8 cellular contexts compared by ENCODE assay signal in genomic region chr1:159161001-159161718, GRCh38. TPM values are rescaled to one million over a fixed set of nuclear protein-coding genes. Genes with fewer than 3 reads are reported as not detected.
A peak's percentile ranks its signal among the peaks of the same experiment; 100 is the strongest.
DNase-seq lines count a peak whose midpoint lies in the region; ATAC-seq and TF ChIP-seq lines count a peak whose summit lies in the region.

No MANE protein-coding gene starts in this region.

- peak overlapping the region in 1 of 2 donors; percentile 42 for H3K27ac ChIP-seq in ascending aorta
- H3K27ac ChIP-seq in hepatocyte, result peak overlapping the region; percentile 32

- H3K4me1 ChIP-seq in ascending aorta (peaks cover 0 to 3% of the 10 kb centered on the region in 2 donors), hepatocyte (ENCODE audit: insufficient read depth) (no peaks in the 10 kb centered on the region), skeletal muscle satellite cell (ENCODE audit: control insufficient read depth, insufficient read depth, low read length) (peaks cover 9% of the 10 kb centered on the region)

- no peaks in the 10 kb centered on the region for H3K36me3 Mint-ChIP-seq in T-helper 2 cell treated with Interferon-gamma antibody and Interleukin-4, amounts not matched to agents 5 μg/mL and 100 μg/mL, for 36 hours (ENCODE audit: low read depth)

- no peaks in the 10 kb centered on the region for H4K20me1 ChIP-seq in hepatocyte (ENCODE audit: insufficient read depth, poor library complexity, severe bottlenecking)

- H2AFZ ChIP-seq in hepatocyte, result no peak overlapping the region

- no peak overlapping the region for H3K27ac Mint-ChIP-seq in T-helper 2 cell treated with Interferon-gamma antibody and Interleukin-4, amounts not matched to agents 5 μg/mL and 100 μg/mL, for 36 hours

- H3K27me3 ChIP-seq in ascending aorta (no peaks in the 10 kb centered on the region), hepatocyte (peaks cover 4% of the 10 kb centered on the region), skeletal muscle satellite cell (ENCODE audit: control insufficient read depth, insufficient read depth, low read length) (peaks cover 35% of the 10 kb centered on the region)

- no peaks in the 10 kb centered on the region for H3K4me1 Mint-ChIP-seq in T-helper 2 cell treated with Interferon-gamma antibody and Interleukin-4, amounts not matched to agents 5 μg/mL and 100 μg/mL, for 36 hours (ENCODE audit: low read depth)

- H3K9me3 ChIP-seq in ascending aorta (no peaks in the 10 kb centered on the region), hepatocyte (ENCODE audit: low read depth) (no peaks in the 10 kb centered on the region), skeletal muscle satellite cell (replicated peaks; ENCODE audit: low read length) (no peaks in the 10 kb centered on the region)

- no peaks in the 10 kb centered on the region for H3K9me2 ChIP-seq in hepatocyte (replicated peaks; ENCODE audit: insufficient read depth)

- H3K9me3 Mint-ChIP-seq in T-helper 2 cell treated with Interferon-gamma antibody and Interleukin-4, amounts not matched to agents 5 μg/mL and 100 μg/mL, for 36 hours, result no peaks in the 10 kb centered on the region

- H3K79me2 ChIP-seq in hepatocyte, result no peaks in the 10 kb centered on the region

- TF ChIP-seq CTCF in ascending aorta (IDR thresholded peaks at IDR 0.05), result peak; percentile 88 to 92 (median 90)
- TF ChIP-seq CTCF in hepatocyte (IDR thresholded peaks at IDR 0.05; ENCODE audit: poor library complexity), result peak; percentile 99

- DNase-seq in Right ventricle myocardium inferior (ENCODE audit: missing footprints), result peak; percentile 69
- DNase-seq in cardiac septum (ENCODE audit: low spot score), result no peak
- peak; percentile 43 for DNase-seq in NCI-H1694 (lab: John Stamatoyannopoulos, UW)
- peak; percentile 44 for DNase-seq in T-helper 2 cell treated with Interferon-gamma antibody and Interleukin-4, amounts not matched to agents 5 μg/mL and 100 μg/mL, for 36 hours (ENCODE audit: low spot score)
- DNase-seq in ascending aorta (ENCODE audit: low spot score in 2 of 2), result peak in 1 of 2 donors; percentile 76
- peak; percentile 89 for DNase-seq in hepatocyte (ENCODE audit: low spot score)

- peak; percentile 99 for ATAC-seq in Right ventricle myocardium inferior
- peak; percentile 93 for ATAC-seq in HG02840 (IDR thresholded peaks at IDR 0.05; ENCODE audit: low FRiP score, unreplicated experiment)

- no peak overlapping the region for H3K4me3 Mint-ChIP-seq in T-helper 2 cell treated with Interferon-gamma antibody and Interleukin-4, amounts not matched to agents 5 μg/mL and 100 μg/mL, for 36 hours

- no peak overlapping the region for H3K4me3 ChIP-seq in ascending aorta
- no peak overlapping the region for H3K4me3 ChIP-seq in hepatocyte
- H3K4me3 ChIP-seq in skeletal muscle satellite cell (ENCODE audit: low read length), result peak overlapping the region; percentile 46

- H3K27me3 Mint-ChIP-seq in T-helper 2 cell treated with Interferon-gamma antibody and Interleukin-4, amounts not matched to agents 5 μg/mL and 100 μg/mL, for 36 hours (ENCODE audit: low read depth), result peaks cover 12% of the 10 kb centered on the region

- H3K36me3 ChIP-seq in ascending aorta (no peaks in the 10 kb centered on the region), hepatocyte (replicated peaks; ENCODE audit: insufficient read depth, low read depth) (no peaks in the 10 kb centered on the region), skeletal muscle satellite cell (ENCODE audit: insufficient read depth, low read length) (no peaks in the 10 kb centered on the region)

- intact Hi-C loops in Right ventricle myocardium inferior (cut with DNase I), result loop anchor here (2.0 to 5.0 kb wide), 2 partner anchors 36 to 54 kb away; no protein-coding TSS in a partner anchor
- intact Hi-C loops in cardiac septum (cut with DNase I), result loop anchor here (1.0 to 10.0 kb wide), 3 partner anchors 36 to 634 kb away; no protein-coding TSS in a partner anchor
- intact Hi-C loops in ascending aorta (cut with DNase I), result loop anchor here (1.0 to 10.0 kb wide), 4 partner anchors 36 to 854 kb away; no protein-coding TSS in a partner anchor

- peak overlapping the region; percentile 57 for H3K9ac ChIP-seq in skeletal muscle satellite cell (ENCODE audit: low read depth, low read length)

- 4% methylated on average over 4 of the region's 4 CpGs for WGBS in hepatocyte (ENCODE audit: low lambda C conversion rate, missing lambda C conversion rate)

- H3K4me2 ChIP-seq in hepatocyte (peak overlapping the region; percentile 36), skeletal muscle satellite cell (ENCODE audit: low read length) (peak overlapping the region; percentile 78)

RNA-seq across cellular contexts. Expression of gene CADM3, which starts 10.3 kb away (rescaled TPM):
- total RNA-seq in Right ventricle myocardium inferior (6.4 TPM), cardiac septum (1.0 TPM), ascending aorta (7.0 TPM), hepatocyte (0.36 and 0.37 TPM in 2 replicates)
- 0.69 and 0.77 TPM in 2 replicates for polyA plus RNA-seq in hepatocyte
- 0.25 and 1.1 TPM in 2 replicates for total RNA-seq in skeletal muscle satellite cell (2012; rRNA removed)

RNA-seq across cellular contexts. Expression of gene ACKR1, which starts 43.5 kb away (rescaled TPM):
- total RNA-seq in Right ventricle myocardium inferior (16.2 TPM), cardiac septum (22.5 TPM), ascending aorta (642 TPM), hepatocyte (not detected in 2 replicates)
- polyA plus RNA-seq in hepatocyte, result not detected in 2 replicates
- not detected in 2 replicates for total RNA-seq in skeletal muscle satellite cell (2012; rRNA removed)

Comparison
In these comparisons a context has a peak if more than half of its experiments do, and no peak if none do; other contexts are left out.
1. RNA of gene ACKR1, which starts 43.5 kb away (total RNA-seq): 642 TPM in ascending aorta (single experiment); 22.5 TPM in cardiac septum (single experiment), 16.2 TPM in Right ventricle myocardium inferior (single experiment) and not detected in hepatocyte; every median in the first group is over 10 times any median in the second.